In genomic region chr16:84326545-84326944, GRCh38 we compare ENCODE assay signal across 11 cellular contexts. TPM values are rescaled to one million over a fixed set of nuclear protein-coding genes. Genes with fewer than 3 reads are reported as not detected.
"Had no signal": no experiment of that assay in that cellular context is flagged by ENCODE, and none has a peak within 500 bp of the region (broad histone marks: within the 10 kb centered on the region; RNA-seq: fewer than 3 reads in every experiment).

No MANE protein-coding gene starts in this region.

- H3K4me3 Mint-ChIP-seq: H9, HFFc6, IgD-negative memory B cell had no signal

- DNase-seq: GM23248, GOT3, H9, HCEC 1CT, HFFc6, KBM-7 had no signal

- H3K4me3 ChIP-seq: GM23248 had no signal

- H3K27ac ChIP-seq: GM23248, HL-60 had no signal

- H3K9me3 Mint-ChIP-seq: H9, IgD-negative memory B cell had no signal

- ATAC-seq: HepG2 had no signal

- H3K4me1 Mint-ChIP-seq: IgD-negative memory B cell had no signal

- H3K27ac Mint-ChIP-seq: H9, HFFc6, IgD-negative memory B cell had no signal

RNA-seq across cellular contexts. Expression of gene WFDC1, which starts 31.9 kb away (rescaled TPM):
- total RNA-seq: H4, HepG2 had no signal

RNA-seq across cellular contexts. Expression of gene ATP2C2, which starts 41.8 kb away (rescaled TPM):
- total RNA-seq: GM23248, H4, HepG2, HFFc6, HT1080 had no signal
